ENCODE assay signal across 22 cellular contexts in genomic region chr4:169630069-169630468, GRCh38.
"Had no signal": no experiment of that assay in that cellular context is flagged by ENCODE, and none has a peak within 500 bp of the region (broad histone marks: within the 10 kb centered on the region; RNA-seq: fewer than 3 reads in every experiment).

No MANE protein-coding gene starts in this region.

- H3K27me3 ChIP-seq: esophagus squamous epithelium, right atrium auricular region, sigmoid colon, suprapubic skin, transverse colon, upper lobe of right lung, uterus had no signal

- H3K4me1 Mint-ChIP-seq: nephron progenitor cell had no signal

- H3K9me3 Mint-ChIP-seq: naive thymus-derived CD8-positive, alpha-beta T cell; stimulated activated naive CD8-positive, alpha-beta T cell treated with anti-CD3 and anti-CD28 coated beads, Interleukin-15, amount 100 ng/mL, for 72 hours had no signal

- ATAC-seq: left lobe of liver; naive thymus-derived CD8-positive, alpha-beta T cell; stimulated activated naive CD8-positive, alpha-beta T cell treated with anti-CD3 and anti-CD28 coated beads, Interleukin-15, amount 100 ng/mL, for 72 hours; upper lobe of right lung had no signal

- DNase-seq: dermis blood vessel endothelial cell; effector memory CD4-positive, alpha-beta T cell; erythroblast; esophagus squamous epithelium; foreskin melanocyte; glutamatergic neuron; hypothalamus; naive thymus-derived CD8-positive, alpha-beta T cell; nephron progenitor cell; nucleus accumbens; sigmoid colon; stimulated activated CD4-positive, alpha-beta T cell treated with anti-CD3 and anti-CD28 coated beads, Interleukin-2, amount 100 ng/mL, for 48 hours; stimulated activated naive CD4-positive, alpha-beta T cell; stimulated activated naive CD8-positive, alpha-beta T cell treated with anti-CD3 and anti-CD28 coated beads, Interleukin-15, amount 100 ng/mL, for 72 hours; transverse colon; upper lobe of right lung; uterus had no signal

- H3K4me3 ChIP-seq: coronary artery, esophagus squamous epithelium, prostate gland, right atrium auricular region, sigmoid colon, suprapubic skin, transverse colon, upper lobe of right lung, uterus had no signal

- H3K36me3 ChIP-seq: esophagus squamous epithelium, prostate gland, right atrium auricular region, sigmoid colon, suprapubic skin, transverse colon, upper lobe of right lung, uterus had no signal

- H3K4me3 Mint-ChIP-seq: naive thymus-derived CD8-positive, alpha-beta T cell; nephron progenitor cell; stimulated activated naive CD8-positive, alpha-beta T cell treated with anti-CD3 and anti-CD28 coated beads, Interleukin-15, amount 100 ng/mL, for 72 hours had no signal

- H3K9me3 ChIP-seq: esophagus squamous epithelium, prostate gland, right atrium auricular region, sigmoid colon, suprapubic skin, transverse colon, upper lobe of right lung, uterus had no signal

- H3K27ac ChIP-seq: coronary artery, esophagus squamous epithelium, prostate gland, sigmoid colon, suprapubic skin, transverse colon, upper lobe of right lung, uterus had no signal

- H3K27ac Mint-ChIP-seq: nephron progenitor cell; stimulated activated naive CD8-positive, alpha-beta T cell treated with anti-CD3 and anti-CD28 coated beads, Interleukin-15, amount 100 ng/mL, for 72 hours had no signal

- H3K4me1 ChIP-seq: prostate gland, upper lobe of right lung, uterus had no signal

- H3K27me3 Mint-ChIP-seq: naive thymus-derived CD8-positive, alpha-beta T cell; stimulated activated naive CD8-positive, alpha-beta T cell treated with anti-CD3 and anti-CD28 coated beads, Interleukin-15, amount 100 ng/mL, for 72 hours had no signal
